In genomic region chr12:6828671-6829531, GRCh38 we compare ENCODE assay signal across 8 cellular contexts. TPM values are rescaled to one million over a fixed set of nuclear protein-coding genes. Genes with fewer than 3 reads are reported as not detected.
A peak's percentile ranks its signal among the peaks of the same experiment; 100 is the strongest.
DNase-seq lines count a peak whose midpoint lies in the region; ATAC-seq and TF ChIP-seq lines count a peak whose summit lies in the region.

No MANE protein-coding gene starts in this region.

- peak overlapping the region; percentile 96 for H3K4me3 Mint-ChIP-seq in GM23338
- peak overlapping the region; percentile 90 for H3K4me3 Mint-ChIP-seq in activated naive CD4-positive, alpha-beta T cell treated with anti-CD3 and anti-CD28 coated beads, Interleukin-2, amount 50 U/mL, for 24 hours

- H3K4me1 ChIP-seq in GM23338 (ENCODE audit: insufficient read depth) (peaks cover 22% of the 10 kb centered on the region), OCI-LY3 (ENCODE audit: low read length) (peaks cover 11% of the 10 kb centered on the region)

- no peaks in the 10 kb centered on the region for H3K9me3 ChIP-seq in OCI-LY3 (ENCODE audit: insufficient read depth, low read length)

- intact Hi-C loops in Right ventricle myocardium superior (cut with DNase I) (loop anchor here (5.0 kb wide), 2 partner anchors 77 to 92 kb away; partner anchors contain the start of gene MLF2), posterior cingulate gyrus (cut with DNase I) (loop anchor here (5.0 kb wide), 1 partner anchor 92 kb away; no protein-coding TSS in a partner anchor)

- H3K27me3 ChIP-seq in GM23338 (ENCODE audit: insufficient read depth) (peaks cover 26% of the 10 kb centered on the region), OCI-LY3 (ENCODE audit: low read depth, low read length) (peaks cover 9% of the 10 kb centered on the region; the same call in 1 of the 2 replicates)

- H3K27me3 Mint-ChIP-seq in GM23338 (ENCODE audit: insufficient read depth, low read depth, poor library complexity) = peaks cover 23% of the 10 kb centered on the region
- H3K27me3 Mint-ChIP-seq in activated naive CD4-positive, alpha-beta T cell treated with anti-CD3 and anti-CD28 coated beads, Interleukin-2, amount 50 U/mL, for 24 hours = peaks cover 7% of the 10 kb centered on the region

- TF ChIP-seq CTCF in GM23338 (conservative IDR thresholded peaks at IDR 0.05; ENCODE audit: low read depth in 2 of 2) (no peak), OCI-LY3 (IDR thresholded peaks at IDR 0.05; ENCODE audit: low read depth, low read length) (no peak)

- H3K36me3 Mint-ChIP-seq in GM23338 (ENCODE audit: low read depth) = peaks cover 42% of the 10 kb centered on the region
- H3K36me3 Mint-ChIP-seq in activated naive CD4-positive, alpha-beta T cell treated with anti-CD3 and anti-CD28 coated beads, Interleukin-2, amount 50 U/mL, for 24 hours = no peaks in the 10 kb centered on the region

- ATAC-seq in GM23338 = peak; percentile 63
- ATAC-seq in Right ventricle myocardium superior (ENCODE audit: poor library complexity) = peak; percentile 32
- no peak for ATAC-seq in GM19023 (IDR thresholded peaks at IDR 0.05; ENCODE audit: unreplicated experiment)

- DNase-seq in GM23338 (ENCODE audit: low spot score) (peak; percentile 89), Right ventricle myocardium superior (peak; percentile 54), posterior cingulate gyrus (peak in 8 of 10 donors; percentile 50 to 94 (median 70)), NCI-H187 (lab: John Stamatoyannopoulos, UW) (no peak), NCI-H187 treated with DMSO at 0.1 percent for 48 hours (lab: John Stamatoyannopoulos, UW) (no peak)

- H3F3A ChIP-seq in GM23338 (replicated peaks; ENCODE audit: low read depth) = peaks cover 20% of the 10 kb centered on the region

- H3K79me2 ChIP-seq in GM23338 (replicated peaks; ENCODE audit: insufficient read depth) = peaks cover 9% of the 10 kb centered on the region
- H3K79me2 ChIP-seq in OCI-LY3 (ENCODE audit: low read length) = no peaks in the 10 kb centered on the region

- H3K36me3 ChIP-seq in GM23338 (ENCODE audit: insufficient read depth) = peaks cover 3% of the 10 kb centered on the region; the same call in 1 of the 2 replicates
- peaks cover 2% of the 10 kb centered on the region for H3K36me3 ChIP-seq in OCI-LY3 (replicated peaks; ENCODE audit: low read depth, low read length)

- H3K4me1 Mint-ChIP-seq in GM23338 = peaks cover 39% of the 10 kb centered on the region
- peaks cover 23% of the 10 kb centered on the region for H3K4me1 Mint-ChIP-seq in activated naive CD4-positive, alpha-beta T cell treated with anti-CD3 and anti-CD28 coated beads, Interleukin-2, amount 50 U/mL, for 24 hours

- peak overlapping the region; percentile 59; the same call in 1 of the 2 replicates for H3K27ac ChIP-seq in GM23338 (ENCODE audit: low read depth)
- H3K27ac ChIP-seq in OCI-LY3 (ENCODE audit: low read length) = peak overlapping the region; percentile 17

- H4K20me1 ChIP-seq in GM23338 (replicated peaks; ENCODE audit: insufficient read depth) = no peaks in the 10 kb centered on the region
- H4K20me1 ChIP-seq in OCI-LY3 (ENCODE audit: insufficient read depth, low read length) = no peaks in the 10 kb centered on the region

- peak overlapping the region; percentile 98 for H3K4me3 ChIP-seq in GM23338
- H3K4me3 ChIP-seq in OCI-LY3 (ENCODE audit: low read length) = peak overlapping the region; percentile 90

- H3K27ac Mint-ChIP-seq in GM23338 = peak overlapping the region; percentile 93
- peak overlapping the region; percentile 41 for H3K27ac Mint-ChIP-seq in activated naive CD4-positive, alpha-beta T cell treated with anti-CD3 and anti-CD28 coated beads, Interleukin-2, amount 50 U/mL, for 24 hours

- no peaks in the 10 kb centered on the region for H3K9me2 ChIP-seq in GM23338 (ENCODE audit: insufficient read depth)

- H3K9me3 Mint-ChIP-seq in GM23338 = no peaks in the 10 kb centered on the region
- H3K9me3 Mint-ChIP-seq in activated naive CD4-positive, alpha-beta T cell treated with anti-CD3 and anti-CD28 coated beads, Interleukin-2, amount 50 U/mL, for 24 hours = no peaks in the 10 kb centered on the region

- peak overlapping the region; percentile 96 for H3K4me2 ChIP-seq in GM23338
- H3K4me2 ChIP-seq in OCI-LY3 (ENCODE audit: low read length) = peak overlapping the region; percentile 85

- peak overlapping the region; percentile 89 for H3K9ac ChIP-seq in OCI-LY3 (ENCODE audit: low read length)

- peak overlapping the region; percentile 63 for H2AFZ ChIP-seq in GM23338
- peak overlapping the region; percentile 67 for H2AFZ ChIP-seq in OCI-LY3 (ENCODE audit: low read depth, low read length)

TF ChIP-seq in GM23338, 12 proteins besides CTCF, POLR2A, EP300 and RAD21 (continues in another document):
- TF ChIP-seq POLR2AphosphoS5 (IDR thresholded peaks at IDR 0.05; ENCODE audit: low read depth) (0 out of 2 replicates have a peak, but pooled peaks have one; percentile 41), CREB1 (CRISPR knock-in tag; IDR thresholded peaks at IDR 0.05; ENCODE audit: low read depth) (peak; percentile 75), ZNF331 (CRISPR knock-in tag; IDR thresholded peaks at IDR 0.05; ENCODE audit: low read depth) (no peak), JUNB (IDR thresholded peaks at IDR 0.05; ENCODE audit: unreplicated experiment) (no peak), EZH2 (IDR thresholded peaks at IDR 0.05; ENCODE audit: low read depth, unreplicated experiment) (no peak), REST (IDR thresholded peaks at IDR 0.05; ENCODE audit: unreplicated experiment) (no peak)

RNA-seq across cellular contexts. Expression of gene P3H3, which starts 0.7 kb away (rescaled TPM):
- 38.2 and 39.2 TPM in 2 replicates for total RNA-seq in GM23338 (2014; rRNA removed; shearing (Covaris generic))
- polyA plus RNA-seq in GM23338 (2016; fragmentation: Nextera tagmentation; extraction: Ambion mirVana) = 15.8 and 16.4 TPM in 2 replicates
- 10.0 TPM for total RNA-seq in Right ventricle myocardium superior

RNA-seq across cellular contexts. Expression of gene GPR162, which starts 7.3 kb away (rescaled TPM):
- 3.0 and 5.0 TPM in 2 replicates for total RNA-seq in GM23338 (2014; rRNA removed; shearing (Covaris generic))
- polyA plus RNA-seq in GM23338 (2016; fragmentation: Nextera tagmentation; extraction: Ambion mirVana) = 4.7 and 5.0 TPM in 2 replicates
- total RNA-seq in Right ventricle myocardium superior = 4.4 TPM

RNA-seq across cellular contexts. Expression of gene GNB3, which starts 11.8 kb away (rescaled TPM):
- 3.3 and 8.2 TPM in 2 replicates for total RNA-seq in GM23338 (2014; rRNA removed; shearing (Covaris generic))
- polyA plus RNA-seq in GM23338 (2016; fragmentation: Nextera tagmentation; extraction: Ambion mirVana) = 3.6 and 5.4 TPM in 2 replicates
- total RNA-seq in Right ventricle myocardium superior = 2.9 TPM

RNA-seq across cellular contexts. Expression of gene CDCA3, which starts 22.2 kb away (rescaled TPM):
- total RNA-seq in GM23338 (2014; rRNA removed; shearing (Covaris generic)) = 37.2 and 47.4 TPM in 2 replicates
- 75.6 and 79.2 TPM in 2 replicates for polyA plus RNA-seq in GM23338 (2016; fragmentation: Nextera tagmentation; extraction: Ambion mirVana)
- total RNA-seq in Right ventricle myocardium superior = 1.3 TPM

RNA-seq across cellular contexts. Expression of gene USP5, which starts 23.0 kb away (rescaled TPM):
- total RNA-seq in GM23338 (2014; rRNA removed; shearing (Covaris generic)) = 97.2 and 109 TPM in 2 replicates
- 35.0 and 35.1 TPM in 2 replicates for polyA plus RNA-seq in GM23338 (2016; fragmentation: Nextera tagmentation; extraction: Ambion mirVana)
- total RNA-seq in Right ventricle myocardium superior = 63.0 TPM

Comparison
In these comparisons a context has a peak if more than half of its experiments do, and no peak if none do; other contexts are left out.
1. DNase-seq: peak in GM23338 (single experiment), Right ventricle myocardium superior (single experiment) and posterior cingulate gyrus (8 of 10); none in NCI-H187 (0 of 2) and NCI-H187 treated with DMSO at 0.1 percent for 48 hours (single experiment).